In genomic region chr6:151263967-151264366, GRCh38 we compare ENCODE assay signal across 21 cellular contexts. TPM values are rescaled to one million over a fixed set of nuclear protein-coding genes. Genes with fewer than 3 reads are reported as not detected.
DNase-seq lines count a peak whose midpoint lies in the region; ATAC-seq, FAIRE-seq and TF ChIP-seq lines count a peak whose summit lies in the region.
"Had no signal": no experiment of that assay in that cellular context is flagged by ENCODE, and none has a peak within 500 bp of the region (broad histone marks: within the 10 kb centered on the region; RNA-seq: fewer than 3 reads in every experiment).

No MANE protein-coding gene starts in this region.

- peaks cover 31% of the 10 kb centered on the region for H3K4me1 Mint-ChIP-seq in osteocyte (ENCODE audit: unreplicated experiment)
- H3K4me1 Mint-ChIP-seq: activated naive CD8-positive, alpha-beta T cell treated with anti-CD3 and anti-CD28 coated beads for 36 hours had no signal

- no peaks in the 10 kb centered on the region for H3K27me3 Mint-ChIP-seq in osteocyte (ENCODE audit: unreplicated experiment)

- FAIRE-seq in bronchial epithelial cell (lab: Jason Lieb, UNC) = no peak
- FAIRE-seq: G401.6 had no signal

- intact Hi-C loops in left cardiac atrium (cut with DNase I) = loop anchor here in 1 of 2 donors (10.0 kb wide), 1 partner anchor 51 kb away; no protein-coding TSS in a partner anchor
- intact Hi-C loops in upper lobe of right lung (cut with DNase I) = no loop called here

- H3K36me3 ChIP-seq in bronchial epithelial cell (ENCODE audit: control insufficient read depth, insufficient read depth, low read length) (no peaks in the 10 kb centered on the region), upper lobe of right lung (no peaks in the 10 kb centered on the region)
- H3K36me3 ChIP-seq: HAP-1, WERI-Rb-1 had no signal

- H3K9me3 Mint-ChIP-seq in osteocyte (ENCODE audit: unreplicated experiment) = no peaks in the 10 kb centered on the region
- H3K9me3 Mint-ChIP-seq: activated naive CD8-positive, alpha-beta T cell treated with anti-CD3 and anti-CD28 coated beads for 36 hours; CD8-positive, alpha-beta T cell; naive thymus-derived CD4-positive, alpha-beta T cell had no signal

- H3K27me3 ChIP-seq in bronchial epithelial cell (ENCODE audit: control insufficient read depth, insufficient read depth, low read length) (no peaks in the 10 kb centered on the region), upper lobe of right lung (no peaks in the 10 kb centered on the region)
- H3K27me3 ChIP-seq: foreskin keratinocyte had no signal

- H3K4me3 Mint-ChIP-seq in osteocyte (ENCODE audit: unreplicated experiment) = no peak overlapping the region
- H3K4me3 Mint-ChIP-seq: activated naive CD8-positive, alpha-beta T cell treated with anti-CD3 and anti-CD28 coated beads for 36 hours; CD8-positive, alpha-beta T cell; naive thymus-derived CD4-positive, alpha-beta T cell had no signal

- no peaks in the 10 kb centered on the region for H3K4me1 ChIP-seq in upper lobe of right lung
- H3K4me1 ChIP-seq: HAP-1 had no signal

- TF ChIP-seq CTCF in bronchial epithelial cell (IDR thresholded peaks at IDR 0.05; ENCODE audit: insufficient read depth, low read length, severe bottlenecking) (no peak), osteocyte (IDR thresholded peaks at IDR 0.05) (no peak), upper lobe of right lung (IDR thresholded peaks at IDR 0.05) (no peak)

- no peaks in the 10 kb centered on the region for H3K9me3 ChIP-seq in upper lobe of right lung
- H3K9me3 ChIP-seq: HAP-1 had no signal

- H3K27ac Mint-ChIP-seq in osteocyte (ENCODE audit: unreplicated experiment) = peak overlapping the region; percentile 52
- H3K27ac Mint-ChIP-seq: activated naive CD8-positive, alpha-beta T cell treated with anti-CD3 and anti-CD28 coated beads for 36 hours; CD8-positive, alpha-beta T cell; naive thymus-derived CD4-positive, alpha-beta T cell had no signal

- H3K27ac ChIP-seq in upper lobe of right lung = no peak overlapping the region
- H3K27ac ChIP-seq: foreskin keratinocyte, SK-N-MC, WERI-Rb-1 had no signal

- ATAC-seq in left cardiac atrium = peak; percentile 49 to 50
- peak; percentile 67 for ATAC-seq in upper lobe of right lung
- ATAC-seq: CD8-positive, alpha-beta T cell; foreskin keratinocyte; naive thymus-derived CD4-positive, alpha-beta T cell had no signal

- H3K4me3 ChIP-seq in bronchial epithelial cell (ENCODE audit: low read depth, low read length) = no peak overlapping the region
- no peak overlapping the region for H3K4me3 ChIP-seq in upper lobe of right lung
- H3K4me3 ChIP-seq: HAP-1, SK-N-MC had no signal

- peak; percentile 38 for DNase-seq in bronchial epithelial cell (ENCODE audit: low read depth)
- no peak for DNase-seq in left cardiac atrium
- no peak for DNase-seq in osteocyte (ENCODE audit: extremely low spot score, unreplicated experiment)
- no peak for DNase-seq in upper lobe of right lung
- no peak for DNase-seq in HT-29 (ENCODE audit: low spot score)
- no peak for DNase-seq in ecto neural progenitor cell (ENCODE audit: low spot score)
- DNase-seq in central memory CD4-positive, alpha-beta T cell = no peak
- DNase-seq: activated CD4-positive, alpha-beta T cell treated with anti-CD3 and anti-CD28 coated beads, Interleukin-2, amount 50 U/mL, for 1 hour; activated naive CD8-positive, alpha-beta T cell treated with anti-CD3 and anti-CD28 coated beads for 36 hours; CD8-positive, alpha-beta T cell; DMS153; foreskin keratinocyte; islet precursor cell; KG1; mesenchymal stem cell; naive thymus-derived CD4-positive, alpha-beta T cell; NCI-H510A treated with DMSO at 0.1 percent for 48 hours; WERI-Rb-1 had no signal

- H3K36me3 Mint-ChIP-seq in osteocyte (ENCODE audit: unreplicated experiment) = no peaks in the 10 kb centered on the region
- H3K36me3 Mint-ChIP-seq: activated naive CD8-positive, alpha-beta T cell treated with anti-CD3 and anti-CD28 coated beads for 36 hours; CD8-positive, alpha-beta T cell had no signal

RNA-seq across cellular contexts. Expression of gene AKAP12, which starts 24.2 kb away (rescaled TPM):
- 5.0 and 15.0 TPM in 2 replicates for total RNA-seq in bronchial epithelial cell
- 10 to 100 TPM; 44.9 to 60.1 TPM for total RNA-seq in left cardiac atrium
- 154 and 165 TPM in 2 replicates for total RNA-seq in osteocyte
- total RNA-seq in upper lobe of right lung = 40.8 TPM
- 0.46 and 1.4 TPM in 2 replicates for total RNA-seq in HT-29 (2014; rRNA removed; shearing (Covaris generic))
